1 cellular context compared by ENCODE assay signal in genomic region chr5:167785106-167785505, GRCh38.
TF ChIP-seq lines count a peak whose summit lies in the region.

No MANE protein-coding gene starts in this region.

TF ChIP-seq in SK-N-SH, 30 proteins besides CTCF, POLR2A, EP300 and RAD21:
- TF ChIP-seq ZBTB33 (IDR thresholded peaks at IDR 0.05; ENCODE audit: borderline replicate concordance, low read depth): no peak
- no peak for TF ChIP-seq IRF3 (IDR thresholded peaks at IDR 0.05; ENCODE audit: low read depth, low read length)
- no peak for TF ChIP-seq ELF1 (IDR thresholded peaks at IDR 0.05)
- TF ChIP-seq REST (IDR thresholded peaks at IDR 0.05; ENCODE audit: low read depth, low read length): no peak
- TF ChIP-seq SIN3A (IDR thresholded peaks at IDR 0.05; ENCODE audit: borderline replicate concordance, low read depth, low read length): no peak
- TF ChIP-seq PBX3 (IDR thresholded peaks at IDR 0.05): no peak
- no peak for TF ChIP-seq CHD2 (IDR thresholded peaks at IDR 0.05; ENCODE audit: low read length, partially characterized antibody)
- TF ChIP-seq RFX5 (IDR thresholded peaks at IDR 0.05; ENCODE audit: low read length): no peak
- TF ChIP-seq TAF1 (IDR thresholded peaks at IDR 0.05; ENCODE audit: borderline replicate concordance, low read depth, low read length): no peak
- TF ChIP-seq RCOR1 (IDR thresholded peaks at IDR 0.05; ENCODE audit: low read length): no peak
- no peak for TF ChIP-seq POLR2AphosphoS5 (IDR thresholded peaks at IDR 0.05; ENCODE audit: low read depth, low read length)
- TF ChIP-seq MAX (IDR thresholded peaks at IDR 0.05; ENCODE audit: low read depth): no peak
- no peak for TF ChIP-seq GATA2 (CRISPR knock-in tag; IDR thresholded peaks at IDR 0.05)
- TF ChIP-seq MXI1 (IDR thresholded peaks at IDR 0.05; ENCODE audit: low read depth, low read length): no peak
- TF ChIP-seq GABPA (IDR thresholded peaks at IDR 0.05; ENCODE audit: low read depth): no peak
- no peak for TF ChIP-seq JUND (IDR thresholded peaks at IDR 0.05)
- TF ChIP-seq EZH2phosphoT487 (IDR thresholded peaks at IDR 0.05; ENCODE audit: borderline replicate concordance, low read depth): no peak
- no peak for TF ChIP-seq TCF12 (IDR thresholded peaks at IDR 0.05)
- no peak for TF ChIP-seq MEF2A (IDR thresholded peaks at IDR 0.05; ENCODE audit: borderline replicate concordance, low read depth)
- TF ChIP-seq FOXM1 (IDR thresholded peaks at IDR 0.05; ENCODE audit: low read depth): no peak
